In the genomic region with DNA sequence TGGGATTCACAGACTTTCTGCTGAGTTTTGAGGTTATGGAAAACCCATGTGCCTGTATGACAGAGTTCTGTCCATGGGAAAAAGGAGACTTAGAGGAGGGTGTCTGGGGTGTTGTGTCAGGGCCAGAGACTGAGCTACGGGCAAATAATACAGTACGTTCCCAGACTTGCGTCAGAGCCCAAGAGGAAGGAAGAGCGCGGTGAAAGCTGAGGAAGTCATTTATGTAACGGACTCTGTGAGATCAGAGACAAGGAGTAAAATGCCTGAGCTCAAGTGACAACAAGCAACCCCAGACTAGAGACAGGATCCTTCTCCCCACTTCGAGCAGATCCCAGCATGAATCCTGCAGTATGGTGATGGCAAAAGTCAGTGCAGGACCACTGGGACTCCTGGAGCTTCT, we compare ENCODE assay signal across 13 cellular contexts.
DNase-seq lines count a peak whose midpoint lies in the region; ATAC-seq, FAIRE-seq and TF ChIP-seq lines count a peak whose summit lies in the region.
"Had no signal": no experiment of that assay in that cellular context is flagged by ENCODE, and none has a peak within 500 bp of the region (broad histone marks: within the 10 kb centered on the region; RNA-seq: fewer than 3 reads in every experiment).

No MANE protein-coding gene starts in this region.

- H3K4me3 ChIP-seq in BLaER1 (peak overlapping the region; percentile 48), gastroesophageal sphincter (peak overlapping the region in 1 of 2 donors; percentile 4), muscle layer of duodenum (ENCODE audit: low read depth in 1 of 2, low read length in 2 of 2) (peak overlapping the region in 1 of 2 donors; percentile 27), kidney (ENCODE audit: low read length in 2 of 2) (no peak overlapping the region)

- H3K9me3 ChIP-seq in BLaER1: no peaks in the 10 kb centered on the region
- H3K9me3 ChIP-seq in gastroesophageal sphincter: no peaks in the 10 kb centered on the region
- no peaks in the 10 kb centered on the region for H3K9me3 ChIP-seq in muscle layer of duodenum (ENCODE audit: control insufficient read depth in 1 of 2, low read length in 2 of 2)
- H3K9me3 ChIP-seq in kidney (ENCODE audit: control insufficient read depth in 1 of 2, low read length in 2 of 2): no peaks in the 10 kb centered on the region

- no peak for TF ChIP-seq EP300 in gastroesophageal sphincter (IDR thresholded peaks at IDR 0.05)

- TF ChIP-seq CTCF in gastroesophageal sphincter (IDR thresholded peaks at IDR 0.05) (no peak), kidney (IDR thresholded peaks at IDR 0.05; ENCODE audit: borderline replicate concordance, extremely low read depth, insufficient read depth) (no peak)

- DNase-seq in NOMO-1 treated with DMSO at 0.1 percent for 48 hours (lab: John Stamatoyannopoulos, UW; ENCODE audit: unreplicated experiment) (peak; percentile 85), cortex of kidney (lab: John Stamatoyannopoulos, UW) (no peak), DMS 273 (lab: John Stamatoyannopoulos, UW; ENCODE audit: unreplicated experiment) (no peak), kidney (no peak)
- DNase-seq: activated CD4-positive, alpha-beta memory T cell treated with anti-CD3 and anti-CD28 coated beads for 36 hours; activated naive CD4-positive, alpha-beta T cell; kidney glomerular epithelial cell; NCI-H1930; stimulated activated CD8-positive, alpha-beta memory T cell treated with anti-CD3 and anti-CD28 coated beads, Interleukin-4, amount 100 ng/mL, for 48 hours had no signal

- WGBS in gastroesophageal sphincter (ENCODE audit: low coverage in 1 of 2), 2 donors: 60 to 78% methylated on average over 7 of the region's 7 CpGs

- H3K36me3 ChIP-seq in BLaER1: no peaks in the 10 kb centered on the region
- no peaks in the 10 kb centered on the region for H3K36me3 ChIP-seq in gastroesophageal sphincter
- no peaks in the 10 kb centered on the region for H3K36me3 ChIP-seq in muscle layer of duodenum (ENCODE audit: control insufficient read depth in 1 of 2, insufficient read depth in 2 of 2, low read length in 2 of 2)
- no peaks in the 10 kb centered on the region for H3K36me3 ChIP-seq in kidney (ENCODE audit: control insufficient read depth in 1 of 2, insufficient read depth in 2 of 2, low read length in 2 of 2)

- TF ChIP-seq POLR2A in gastroesophageal sphincter (IDR thresholded peaks at IDR 0.05): peak in 1 of 2 donors; percentile 11

- intact Hi-C loops in kidney (cut with DNase I): no loop called here

- peak overlapping the region; percentile 28; the same call in 1 of the 2 replicates for H3K9ac ChIP-seq in BLaER1
- H3K9ac ChIP-seq in kidney (ENCODE audit: low read length in 2 of 2): no peak overlapping the region

- ATAC-seq in gastroesophageal sphincter (peak; percentile 69), HG03097 (IDR thresholded peaks at IDR 0.05; ENCODE audit: low FRiP score, unreplicated experiment) (no peak)

- peak overlapping the region; percentile 75 for H3K4me2 ChIP-seq in BLaER1

- H3K4me1 ChIP-seq in BLaER1: peaks cover 46% of the 10 kb centered on the region
- no peaks in the 10 kb centered on the region for H3K4me1 ChIP-seq in gastroesophageal sphincter
- no peaks in the 10 kb centered on the region for H3K4me1 ChIP-seq in muscle layer of duodenum (ENCODE audit: control insufficient read depth in 1 of 2, insufficient read depth in 2 of 2, low read length in 2 of 2)
- H3K4me1 ChIP-seq in kidney (ENCODE audit: control insufficient read depth in 1 of 2, insufficient read depth in 1 of 2, low read depth in 1 of 2, low read length in 2 of 2): no peaks in the 10 kb centered on the region

- H3K27me3 ChIP-seq in BLaER1: no peaks in the 10 kb centered on the region
- no peaks in the 10 kb centered on the region for H3K27me3 ChIP-seq in gastroesophageal sphincter
- H3K27me3 ChIP-seq in muscle layer of duodenum (ENCODE audit: low read depth, low read length): no peaks in the 10 kb centered on the region

- peak overlapping the region; percentile 49 for H3K27ac ChIP-seq in BLaER1
- peak overlapping the region in 3 of 4 donors; percentile 6 to 53 (median 47) for H3K27ac ChIP-seq in gastroesophageal sphincter
- H3K27ac ChIP-seq in muscle layer of duodenum (ENCODE audit: low read length): peak overlapping the region; percentile 16
- H3K27ac ChIP-seq in kidney (ENCODE audit: low read depth in 2 of 2, low read length in 2 of 2): no peak overlapping the region

- no peaks in the 10 kb centered on the region for H4K20me1 ChIP-seq in BLaER1

- FAIRE-seq in kidney (lab: Jason Lieb, UNC): no peak

Comparison
In these comparisons a context has a peak if more than half of its experiments do, and no peak if none do; other contexts are left out.
1. H3K27ac ChIP-seq: peak in BLaER1 (single experiment), gastroesophageal sphincter (3 of 4) and muscle layer of duodenum (single experiment); none in kidney (0 of 2).